Comparison of ENCODE assay signal across 21 cellular contexts in genomic region chr1:64122588-64122987, GRCh38.
"Had no signal": no experiment of that assay in that cellular context is flagged by ENCODE, and none has a peak within 500 bp of the region (broad histone marks: within the 10 kb centered on the region; RNA-seq: fewer than 3 reads in every experiment).

No MANE protein-coding gene starts in this region.

- H3K9me3 Mint-ChIP-seq: activated CD4-positive, alpha-beta memory T cell treated with anti-CD3 and anti-CD28 coated beads, Interleukin-2, amount 10 ng/mL, durations not matched to agents 7 days and 5 days; activated T-cell treated with anti-CD3 and anti-CD28 coated beads, Interleukin-2, amount 50 U/mL, for 24 hours; activated T-helper 2 cell treated with anti-CD3 and anti-CD28 coated beads, Interferon-gamma antibody, Interleukin-2, Interleukin-4, amounts not matched to agents 10 μg/mL and 5 μg/mL and 100 μg/mL, durations not matched to agents 14 hours and 24 hours and 36 hours; stimulated activated effector memory CD8-positive, alpha-beta T cell treated with anti-CD3 and anti-CD28 coated beads, Interleukin-12 subunit alpha, Interleukin-12 subunit beta, amount 100 ng/mL, for 72 hours; T-cell; type B pancreatic cell had no signal

- H3K4me3 ChIP-seq: body of pancreas, heart left ventricle, right atrium auricular region, testis had no signal

- H3K4me3 Mint-ChIP-seq: activated CD4-positive, alpha-beta memory T cell treated with anti-CD3 and anti-CD28 coated beads, Interleukin-2, amount 10 ng/mL, durations not matched to agents 7 days and 5 days; activated T-cell treated with anti-CD3 and anti-CD28 coated beads, Interleukin-2, amount 50 U/mL, for 24 hours; stimulated activated effector memory CD8-positive, alpha-beta T cell treated with anti-CD3 and anti-CD28 coated beads, Interleukin-12 subunit alpha, Interleukin-12 subunit beta, amount 100 ng/mL, for 72 hours; T-cell; type B pancreatic cell had no signal

- H3K27me3 Mint-ChIP-seq: type B pancreatic cell had no signal

- H3K36me3 Mint-ChIP-seq: stimulated activated effector memory CD8-positive, alpha-beta T cell treated with anti-CD3 and anti-CD28 coated beads, Interleukin-12 subunit alpha, Interleukin-12 subunit beta, amount 100 ng/mL, for 72 hours; T-cell; type B pancreatic cell had no signal

- H3K27ac Mint-ChIP-seq: activated CD4-positive, alpha-beta memory T cell treated with anti-CD3 and anti-CD28 coated beads, Interleukin-2, amount 10 ng/mL, durations not matched to agents 7 days and 5 days; activated T-cell treated with anti-CD3 and anti-CD28 coated beads, Interleukin-2, amount 50 U/mL, for 24 hours; activated T-helper 2 cell treated with anti-CD3 and anti-CD28 coated beads, Interferon-gamma antibody, Interleukin-2, Interleukin-4, amounts not matched to agents 10 μg/mL and 5 μg/mL and 100 μg/mL, durations not matched to agents 14 hours and 24 hours and 36 hours; stimulated activated effector memory CD8-positive, alpha-beta T cell treated with anti-CD3 and anti-CD28 coated beads, Interleukin-12 subunit alpha, Interleukin-12 subunit beta, amount 100 ng/mL, for 72 hours; T-cell; type B pancreatic cell had no signal

- DNase-seq: activated CD4-positive, alpha-beta memory T cell treated with anti-CD3 and anti-CD28 coated beads, Interleukin-2, amount 10 ng/mL, durations not matched to agents 7 days and 5 days; activated CD4-positive, alpha-beta T cell treated with anti-CD3 and anti-CD28 coated beads for 48 hours; activated CD4-positive, CD25-positive, alpha-beta regulatory T cell; activated naive CD4-positive, alpha-beta T cell treated with Interleukin-2 at 50 U/mL for 16 hours; activated T-cell treated with anti-CD3 and anti-CD28 coated beads, Interleukin-2, amount 50 U/mL, for 24 hours; body of pancreas; dermis blood vessel endothelial cell; effector memory CD4-positive, alpha-beta T cell; heart left ventricle; left ventricle myocardium superior; occipital lobe; posterior cingulate gyrus; small intestine; stimulated activated CD4-positive, alpha-beta T cell treated with anti-CD3 and anti-CD28 coated beads, Interleukin-4, amount 100 ng/mL, for 24 hours; T-cell; T-helper 9 cell; testis had no signal

- H3K4me1 Mint-ChIP-seq: activated CD4-positive, alpha-beta memory T cell treated with anti-CD3 and anti-CD28 coated beads, Interleukin-2, amount 10 ng/mL, durations not matched to agents 7 days and 5 days; stimulated activated effector memory CD8-positive, alpha-beta T cell treated with anti-CD3 and anti-CD28 coated beads, Interleukin-12 subunit alpha, Interleukin-12 subunit beta, amount 100 ng/mL, for 72 hours; T-cell had no signal
